Comparison of ENCODE assay signal across 9 cellular contexts in genomic region chr17:21316212-21316886, GRCh38. TPM values are rescaled to one million over a fixed set of nuclear protein-coding genes. Genes with fewer than 3 reads are reported as not detected.
A peak's percentile ranks its signal among the peaks of the same experiment; 100 is the strongest.
DNase-seq lines count a peak whose midpoint lies in the region; ATAC-seq and TF ChIP-seq lines count a peak whose summit lies in the region.
"Not testable (repeated sequence)": the region's sequence is repeated elsewhere in the genome, so short reads cannot be mapped to it uniquely, and the experiment has no call there.
"Had no signal": no experiment of that assay in that cellular context is flagged by ENCODE, and none has a peak within 500 bp of the region (broad histone marks: within the 10 kb centered on the region; RNA-seq: fewer than 3 reads in every experiment).

No MANE protein-coding gene starts in this region.

- BruUV-seq in mammary epithelial cell (replicated peaks; lab: Mats Ljungman, UMichigan), result not testable (repeated sequence)

- H3K4me1 ChIP-seq in GM23338 (ENCODE audit: insufficient read depth); mammary epithelial cell (ENCODE audit: insufficient read depth, low read length); iPS-18a (ENCODE audit: control insufficient read depth, low read depth, low read length); neuron (ENCODE audit: insufficient read depth, low read length); upper lobe of right lung: not testable (repeated sequence)

- H3K4me2 ChIP-seq in GM23338, result peak overlapping the region; percentile 57; the same call in 1 of the 2 replicates
- H3K4me2 ChIP-seq in mammary epithelial cell (ENCODE audit: insufficient read depth, low read depth, low read length), result not testable (repeated sequence)

- dilution Hi-C loops in mammary epithelial cell (cut with HindIII; ENCODE audit: low sequenced_read_pairs), result not testable (repeated sequence)

- H3K9me2 ChIP-seq in GM23338 (ENCODE audit: insufficient read depth), result not testable (repeated sequence)

- H3K27ac Mint-ChIP-seq in GM23338, result not testable (repeated sequence)

- no CpG with 5 or more reads among the region's 39 CpGs for WGBS in mammary epithelial cell (ENCODE audit: low coverage, missing lambda C conversion rate)

- not testable (repeated sequence) for H3K27ac ChIP-seq in GM23338 (ENCODE audit: low read depth); mammary epithelial cell (ENCODE audit: insufficient read depth, low read depth, low read length); iPS-18a (ENCODE audit: low read length); upper lobe of right lung

- H3K9me3 ChIP-seq in mammary epithelial cell (replicated peaks; ENCODE audit: insufficient read depth, low read length); iPS-18a (ENCODE audit: control insufficient read depth, low read depth, low read length); neuron (ENCODE audit: low read length); upper lobe of right lung: not testable (repeated sequence)

- intact Hi-C loops in mammary epithelial cell (cut with micrococcal nuclease), result loop anchor here (10.0 kb wide), 1 partner anchor 138 kb away; no protein-coding TSS in a partner anchor
- intact Hi-C loops in upper lobe of right lung (cut with DNase I), result not testable (repeated sequence)

- H2AFZ ChIP-seq in GM23338; neuron (ENCODE audit: low read depth, low read length): not testable (repeated sequence)
- peak overlapping the region; percentile 59 for H2AFZ ChIP-seq in mammary epithelial cell (ENCODE audit: low read depth, low read length)

- in situ Hi-C loops in mammary epithelial cell (cut with MboI; ENCODE audit: low sequenced_read_pairs in 2 of 2), result not testable (repeated sequence)

- peak; percentile 53 for ATAC-seq in GM18502 (IDR thresholded peaks at IDR 0.05; ENCODE audit: poor library complexity, unreplicated experiment)
- peak; percentile 59 for ATAC-seq in GM23338
- ATAC-seq in HG03520 (IDR thresholded peaks at IDR 0.05; ENCODE audit: unreplicated experiment), result peak; percentile 53
- peak; percentile 89 for ATAC-seq in upper lobe of right lung

- not testable (repeated sequence) for H3F3A ChIP-seq in GM23338 (replicated peaks; ENCODE audit: low read depth)

- H3K4me3 ChIP-seq in GM23338 (peak overlapping the region; percentile 46), iPS-18a (ENCODE audit: low read length) (peak overlapping the region; percentile 13), neuron (ENCODE audit: low read length) (peak overlapping the region; percentile 34)
- not testable (repeated sequence) for H3K4me3 ChIP-seq in mammary epithelial cell (replicated peaks in 1 of 3; ENCODE audit: insufficient read depth in 1 of 3, low read depth in 2 of 3, low read length in 3 of 3); upper lobe of right lung

- not testable (repeated sequence) for H3K79me2 ChIP-seq in GM23338 (replicated peaks; ENCODE audit: insufficient read depth); mammary epithelial cell (ENCODE audit: insufficient read depth, low read length)

- H3K27me3 Mint-ChIP-seq in GM23338 (ENCODE audit: insufficient read depth, low read depth, poor library complexity), result peaks cover 17% of the 10 kb centered on the region

- H3K27me3 ChIP-seq in GM23338 (ENCODE audit: insufficient read depth) (peaks cover 20% of the 10 kb centered on the region), iPS-18a (ENCODE audit: control insufficient read depth, insufficient read depth, low read length) (peaks cover 20% of the 10 kb centered on the region)
- H3K27me3 ChIP-seq in mammary epithelial cell (ENCODE audit: insufficient read depth, low read length); neuron (ENCODE audit: insufficient read depth, low read length); upper lobe of right lung: not testable (repeated sequence)

- not testable (repeated sequence) for H3K36me3 ChIP-seq in GM23338 (ENCODE audit: insufficient read depth); mammary epithelial cell (ENCODE audit: insufficient read depth, low read length); iPS-18a (ENCODE audit: control insufficient read depth, low read depth, low read length); neuron (ENCODE audit: insufficient read depth, low read length)
- H3K36me3 ChIP-seq in upper lobe of right lung, result peaks cover 11% of the 10 kb centered on the region

- DNase-seq in GM23338 (ENCODE audit: low spot score); mammary epithelial cell: not testable (repeated sequence)
- DNase-seq in activated CD4-positive, alpha-beta T cell treated with anti-CD3 and anti-CD28 coated beads for 1 hour, result peak; percentile 9
- DNase-seq in upper lobe of right lung, result peak; percentile 51

- H4K20me1 ChIP-seq in GM23338 (replicated peaks; ENCODE audit: insufficient read depth); mammary epithelial cell (ENCODE audit: insufficient read depth, low read length): not testable (repeated sequence)

- TF ChIP-seq CTCF in GM23338 (conservative IDR thresholded peaks at IDR 0.05; ENCODE audit: low read depth in 2 of 2); mammary epithelial cell (conservative IDR thresholded peaks at IDR 0.05 in 1 of 2, IDR thresholded peaks at IDR 0.05 in 1 of 2; ENCODE audit: extremely low read depth in 1 of 2, insufficient read depth in 1 of 2, low read depth in 1 of 2, low read length in 2 of 2); upper lobe of right lung (IDR thresholded peaks at IDR 0.05): not testable (repeated sequence)

- CTCF ChIA-PET in mammary epithelial cell (lab: Charles Lee; ENCODE audit: low non-redundant PET), result not testable (repeated sequence)

- not testable (repeated sequence) for H3K4me3 Mint-ChIP-seq in GM23338

- peaks cover 13% of the 10 kb centered on the region; the same call in 2 of the 3 replicates for H3K9me3 Mint-ChIP-seq in GM23338

- not testable (repeated sequence) for H3K9ac ChIP-seq in mammary epithelial cell (ENCODE audit: insufficient read depth, low read length); iPS-18a (ENCODE audit: low read length)

- peaks cover 16% of the 10 kb centered on the region for H3K4me1 Mint-ChIP-seq in GM23338

- H3K36me3 Mint-ChIP-seq in GM23338 (ENCODE audit: low read depth), result not testable (repeated sequence)

RNA-seq across cellular contexts. Expression of gene MAP2K3, which starts 31.8 kb away (rescaled TPM):
- total RNA-seq in GM23338 (2014; rRNA removed; shearing (Covaris generic)), result 30.6 and 31.7 TPM in 2 replicates
- polyA plus RNA-seq in GM23338 (2016; fragmentation: Nextera tagmentation; extraction: Ambion mirVana), result 28.4 and 28.5 TPM in 2 replicates
- 10 to 100 TPM; 14.2 to 57.6 TPM for total RNA-seq in mammary epithelial cell
- polyA plus RNA-seq in mammary epithelial cell, result 49.5 TPM
- 80.6 TPM for polyA minus RNA-seq in mammary epithelial cell
- total RNA-seq in upper lobe of right lung, result 68.3 TPM

RNA-seq across cellular contexts. Expression of gene KCNJ12, which starts 59.8 kb away (rescaled TPM):
- total RNA-seq in GM23338 (2014; rRNA removed; shearing (Covaris generic)), result 0.97 and 2.4 TPM in 2 replicates
- polyA plus RNA-seq in GM23338 (2016; fragmentation: Nextera tagmentation; extraction: Ambion mirVana), result 0.42 and 0.61 TPM in 2 replicates
- total RNA-seq in mammary epithelial cell, result not detected
- 0.11 TPM for polyA plus RNA-seq in mammary epithelial cell
- not detected for polyA minus RNA-seq in mammary epithelial cell
- total RNA-seq in upper lobe of right lung, result 2.5 TPM
- polyA plus RNA-seq: IgD-negative memory B cell had no signal
